ENCODE assay signal across 8 cellular contexts in the genomic region with DNA sequence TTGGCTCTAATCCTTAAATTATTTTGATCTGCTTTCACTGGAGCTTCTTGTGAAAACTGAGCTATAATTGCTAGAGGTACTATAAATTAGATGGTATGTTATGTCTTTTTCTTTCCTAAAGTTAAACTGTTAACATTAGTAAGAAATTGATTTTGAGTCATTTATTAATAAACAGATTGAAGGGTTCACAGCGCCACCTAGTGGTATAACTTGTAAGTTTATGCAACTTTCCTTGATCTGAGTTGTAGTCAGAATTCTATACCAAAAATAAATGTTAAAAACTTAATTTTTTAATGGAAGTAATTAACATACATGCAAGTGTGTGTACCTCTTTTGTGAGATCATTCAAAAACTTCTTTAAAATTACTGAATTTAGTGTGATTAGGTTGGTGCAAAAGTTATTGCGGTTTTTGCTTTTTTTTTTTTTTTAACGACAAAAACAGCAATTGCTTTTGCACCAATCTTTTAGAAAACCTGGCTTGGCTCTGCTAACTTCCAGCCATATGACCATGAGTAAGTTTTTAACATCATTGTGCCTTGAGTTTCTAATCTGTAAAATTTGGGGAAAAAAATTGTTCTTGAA.
DNase-seq lines count a peak whose midpoint lies in the region; FAIRE-seq and TF ChIP-seq lines count a peak whose summit lies in the region.

No MANE protein-coding gene starts in this region.

- H3K9me1 ChIP-seq in keratinocyte (ENCODE audit: control insufficient read depth, extremely low read depth, insufficient read depth, low read length): no peaks in the 10 kb centered on the region

- H3K27me3 ChIP-seq in keratinocyte (ENCODE audit: control insufficient read depth, extremely low read depth, insufficient read depth, low read length) (no peaks in the 10 kb centered on the region), vagina (no peaks in the 10 kb centered on the region)

- POLR2A ChIA-PET in activated CD4-positive, alpha-beta memory T cell treated with anti-CD3 and anti-CD28 coated beads, Interleukin-2, amount 10 ng/mL, durations not matched to agents 7 days and 5 days (lab: Charles Lee): no interaction called here

- dilution Hi-C loops in keratinocyte (cut with MboI; ENCODE audit: extremely low pct_ligation_motif_present, low sequenced_read_pairs): no loop called here

- peak; percentile 24 for DNase-seq in stimulated activated CD4-positive, alpha-beta T cell treated with anti-CD3 and anti-CD28 coated beads, Interleukin-4, amount 100 ng/mL, for 24 hours
- no peak for DNase-seq in stimulated activated CD4-positive, alpha-beta T cell treated with anti-CD3 and anti-CD28 coated beads, Interleukin-4, amount 100 ng/mL, for 1 hour
- peak; percentile 7 for DNase-seq in MV-4-11 (lab: John Stamatoyannopoulos, UW)
- peak; percentile 42 for DNase-seq in amniotic epithelial cell (ENCODE audit: low read depth)
- no peak for DNase-seq in keratinocyte (ENCODE audit: low read depth, low spot score)
- no peak for DNase-seq in vagina (ENCODE audit: extremely low spot score in 2 of 2)
- DNase-seq in activated CD4-positive, alpha-beta memory T cell treated with anti-CD3 and anti-CD28 coated beads, Interleukin-2, amount 10 ng/mL, durations not matched to agents 7 days and 5 days: no peak
- no peak for DNase-seq in urothelium cell line (ENCODE audit: low spot score)

- no peak overlapping the region for H3K9ac ChIP-seq in keratinocyte (ENCODE audit: control insufficient read depth, extremely low read depth, insufficient read depth, low read length)

- H3K27ac ChIP-seq in keratinocyte (ENCODE audit: control insufficient read depth, insufficient read depth, low read length) (no peak overlapping the region), vagina (no peak overlapping the region)

- peaks cover 4% of the 10 kb centered on the region for H3K4me1 ChIP-seq in keratinocyte (ENCODE audit: control insufficient read depth, extremely low read depth, insufficient read depth, low read length)
- H3K4me1 ChIP-seq in vagina: no peaks in the 10 kb centered on the region

- H3K4me3 ChIP-seq in keratinocyte (ENCODE audit: control insufficient read depth in 2 of 3, extremely low read depth in 1 of 3, insufficient read depth in 2 of 3, low read depth in 1 of 3, low read length in 3 of 3): no peak overlapping the region
- H3K4me3 ChIP-seq in vagina: no peak overlapping the region

- H3K4me3 Mint-ChIP-seq in activated CD4-positive, alpha-beta memory T cell treated with anti-CD3 and anti-CD28 coated beads, Interleukin-2, amount 10 ng/mL, durations not matched to agents 7 days and 5 days: no peak overlapping the region

- TF ChIP-seq CTCF in keratinocyte (optimal IDR thresholded peaks at IDR 0.05 in 1 of 3, IDR thresholded peaks at IDR 0.05 in 1 of 3, conservative IDR thresholded peaks at IDR 0.05 in 1 of 3; ENCODE audit: extremely low read depth in 1 of 3, insufficient read depth in 2 of 3, low read length in 3 of 3): peak in 2 of 3 experiments; percentile 26 to 39
- peak; percentile 32 to 66 (median 52) for TF ChIP-seq CTCF in vagina (IDR thresholded peaks at IDR 0.05)

- no peak overlapping the region for H3K27ac Mint-ChIP-seq in activated CD4-positive, alpha-beta memory T cell treated with anti-CD3 and anti-CD28 coated beads, Interleukin-2, amount 10 ng/mL, durations not matched to agents 7 days and 5 days

- no peaks in the 10 kb centered on the region for H3K36me3 Mint-ChIP-seq in activated CD4-positive, alpha-beta memory T cell treated with anti-CD3 and anti-CD28 coated beads, Interleukin-2, amount 10 ng/mL, durations not matched to agents 7 days and 5 days (ENCODE audit: low read depth)

- no peak for FAIRE-seq in keratinocyte (lab: Jason Lieb, UNC)
- no peak for FAIRE-seq in urothelium cell line (lab: Jason Lieb, UNC)

- no peak overlapping the region for H2AFZ ChIP-seq in keratinocyte (ENCODE audit: control insufficient read depth, low read length)

- no peak for TF ChIP-seq POLR2A in vagina (IDR thresholded peaks at IDR 0.05)

- H3K4me1 Mint-ChIP-seq in activated CD4-positive, alpha-beta memory T cell treated with anti-CD3 and anti-CD28 coated beads, Interleukin-2, amount 10 ng/mL, durations not matched to agents 7 days and 5 days: no peaks in the 10 kb centered on the region

- H3K36me3 ChIP-seq in keratinocyte (ENCODE audit: control insufficient read depth in 2 of 2, extremely low read depth in 1 of 2, insufficient read depth in 2 of 2, low read length in 2 of 2) (no peaks in the 10 kb centered on the region), vagina (no peaks in the 10 kb centered on the region)

- no peaks in the 10 kb centered on the region for H3K79me2 ChIP-seq in keratinocyte (ENCODE audit: control insufficient read depth, insufficient read depth, low read length)

- intact Hi-C loops in vagina (cut with DNase I): no loop called here

- no peak overlapping the region for H3K4me2 ChIP-seq in keratinocyte (ENCODE audit: control insufficient read depth, extremely low read depth, insufficient read depth, low read depth, low read length)

- peaks cover 14% of the 10 kb centered on the region for H3K27me3 Mint-ChIP-seq in activated CD4-positive, alpha-beta memory T cell treated with anti-CD3 and anti-CD28 coated beads, Interleukin-2, amount 10 ng/mL, durations not matched to agents 7 days and 5 days

- H3K9me3 Mint-ChIP-seq in activated CD4-positive, alpha-beta memory T cell treated with anti-CD3 and anti-CD28 coated beads, Interleukin-2, amount 10 ng/mL, durations not matched to agents 7 days and 5 days: no peaks in the 10 kb centered on the region

- CTCF ChIA-PET in activated CD4-positive, alpha-beta memory T cell treated with anti-CD3 and anti-CD28 coated beads, Interleukin-2, amount 10 ng/mL, durations not matched to agents 7 days and 5 days (lab: Charles Lee): interaction anchor here (0.8 to 1.1 kb wide), 2 partner anchors 8 to 38 kb away, joined by 3 to 5 read pairs; no protein-coding TSS in a partner anchor

- no peaks in the 10 kb centered on the region for H4K20me1 ChIP-seq in keratinocyte (ENCODE audit: control insufficient read depth, extremely low read depth, insufficient read depth, low read length)

- H3K9me3 ChIP-seq in keratinocyte (ENCODE audit: control insufficient read depth, low read depth, low read length) (no peaks in the 10 kb centered on the region), vagina (no peaks in the 10 kb centered on the region)

Comparison
In these comparisons a context has a peak if more than half of its experiments do, and no peak if none do; other contexts are left out.
1. DNase-seq: peak in stimulated activated CD4-positive, alpha-beta T cell treated with anti-CD3 and anti-CD28 coated beads, Interleukin-4, amount 100 ng/mL, for 24 hours (single experiment), MV-4-11 (single experiment) and amniotic epithelial cell (single experiment); none in stimulated activated CD4-positive, alpha-beta T cell treated with anti-CD3 and anti-CD28 coated beads, Interleukin-4, amount 100 ng/mL, for 1 hour (single experiment), keratinocyte (single experiment), vagina (0 of 2), activated CD4-positive, alpha-beta memory T cell treated with anti-CD3 and anti-CD28 coated beads, Interleukin-2, amount 10 ng/mL, durations not matched to agents 7 days and 5 days (single experiment) and urothelium cell line (single experiment).